Comparison of ENCODE assay signal across 28 cellular contexts in genomic region chr21:29095203-29095602, GRCh38. TPM values are rescaled to one million over a fixed set of nuclear protein-coding genes. Genes with fewer than 3 reads are reported as not detected.
DNase-seq lines count a peak whose midpoint lies in the region; ATAC-seq, FAIRE-seq and TF ChIP-seq lines count a peak whose summit lies in the region.
"Had no signal": no experiment of that assay in that cellular context is flagged by ENCODE, and none has a peak within 500 bp of the region (broad histone marks: within the 10 kb centered on the region; RNA-seq: fewer than 3 reads in every experiment).

No MANE protein-coding gene starts in this region.

- TF ChIP-seq RAD21 in H1 (IDR thresholded peaks at IDR 0.05 in 1 of 2, conservative IDR thresholded peaks at IDR 0.05 in 1 of 2; ENCODE audit: low read depth in 2 of 2, low read length in 2 of 2): no peak

- CTCF ChIA-PET in H1 (lab: Charles Lee; ENCODE audit: partially characterized antibody): interaction anchor here (1.3 to 1.6 kb wide), 3 partner anchors 253 to 281 kb away, joined by 4 to 6 read pairs (median 5); no protein-coding TSS in a partner anchor

- H3K27ac ChIP-seq in DND-41 (ENCODE audit: low read length): no peak overlapping the region
- no peak overlapping the region for H3K27ac ChIP-seq in H9 (ENCODE audit: insufficient read length, low read depth, low read length)
- H3K27ac ChIP-seq in H1 (ENCODE audit: low read depth, low read length): no peak overlapping the region
- H3K27ac ChIP-seq: BLaER1, SJSA1 had no signal

- H3K27me3 Mint-ChIP-seq in H9 (ENCODE audit: low read depth): peaks cover 6% of the 10 kb centered on the region
- H3K27me3 Mint-ChIP-seq in neural crest cell (ENCODE audit: low read depth): no peaks in the 10 kb centered on the region
- peaks cover 0 to 2% (median 2%) of the 10 kb centered on the region in 3 donors for H3K27me3 Mint-ChIP-seq in CD14-positive monocyte (ENCODE audit: low read depth in 3 of 3)
- H3K27me3 Mint-ChIP-seq: CD4-positive, alpha-beta T cell had no signal

- H3K27ac Mint-ChIP-seq in H9 (no peak overlapping the region), neural crest cell (ENCODE audit: unreplicated experiment) (peak overlapping the region; percentile 59), CD14-positive monocyte (peak overlapping the region in 3 of 7 donors; percentile 43 to 94 (median 63))
- H3K27ac Mint-ChIP-seq: CD4-positive, alpha-beta T cell had no signal

- H3K56ac ChIP-seq in H9 (ENCODE audit: insufficient read length, low read depth, low read length): no peak overlapping the region
- H3K56ac ChIP-seq in H1 (replicated peaks; ENCODE audit: insufficient read length, low read depth, low read length): no peak overlapping the region

- H2BK5ac ChIP-seq in H9 (ENCODE audit: insufficient read length, low read length): no peak overlapping the region
- H2BK5ac ChIP-seq in H1 (ENCODE audit: low read depth, low read length): no peak overlapping the region

- no peak overlapping the region for H3K4me2 ChIP-seq in DND-41 (ENCODE audit: insufficient read depth, low read length)
- peak overlapping the region; percentile 28 for H3K4me2 ChIP-seq in H9 (ENCODE audit: insufficient read depth, insufficient read length, low read length)
- H3K4me2 ChIP-seq in H1 (ENCODE audit: insufficient read depth in 1 of 2, low read depth in 2 of 2, low read length in 2 of 2): peak overlapping the region in 1 of 2 experiments; percentile 56; a peak in 3 of 4 replicates
- H3K4me2 ChIP-seq: BLaER1 had no signal

- H4K20me1 ChIP-seq in DND-41 (ENCODE audit: insufficient read depth, low read length) (no peaks in the 10 kb centered on the region), H9 (ENCODE audit: control insufficient read depth, insufficient read depth, insufficient read length) (no peaks in the 10 kb centered on the region), H1 (replicated peaks in 1 of 2; ENCODE audit: control insufficient read depth in 1 of 2, insufficient read depth in 2 of 2, low read length in 2 of 2) (no peaks in the 10 kb centered on the region)
- H4K20me1 ChIP-seq: BLaER1 had no signal

- H2AK5ac ChIP-seq in H9 (ENCODE audit: insufficient read length, low read length): no peak overlapping the region
- no peak overlapping the region for H2AK5ac ChIP-seq in H1 (ENCODE audit: low read depth, low read length)

- no peak overlapping the region for H2BK20ac ChIP-seq in H9 (ENCODE audit: low read depth, low read length, poor library complexity, severe bottlenecking)
- no peak overlapping the region for H2BK20ac ChIP-seq in H1 (ENCODE audit: low read length)

- H4K8ac ChIP-seq in H9 (replicated peaks; ENCODE audit: insufficient read length, low read depth, low read length): no peak overlapping the region
- no peak overlapping the region for H4K8ac ChIP-seq in H1 (ENCODE audit: extremely low read depth, insufficient read depth, low read length)

- H3K23ac ChIP-seq in H9 (ENCODE audit: insufficient read length, low read depth, low read length): no peak overlapping the region
- no peak overlapping the region for H3K23ac ChIP-seq in H1 (ENCODE audit: insufficient read length)

- H3K18ac ChIP-seq in H9 (ENCODE audit: insufficient read length, low read depth, low read length): no peak overlapping the region
- no peak overlapping the region; the same call in 1 of the 2 replicates for H3K18ac ChIP-seq in H1 (ENCODE audit: extremely low read depth, low read length)

- peaks cover 6 to 7% of the 10 kb centered on the region in 2 experiments for H3K4me1 Mint-ChIP-seq in H9
- H3K4me1 Mint-ChIP-seq in neural crest cell: peaks cover 9% of the 10 kb centered on the region
- peaks cover 66% of the 10 kb centered on the region for H3K4me1 Mint-ChIP-seq in CD14-positive monocyte

- H2BK12ac ChIP-seq in H9 (ENCODE audit: insufficient read length, low read depth, low read length) (no peak overlapping the region), H1 (ENCODE audit: low read depth, low read length) (no peak overlapping the region)

- no peak overlapping the region for H3T11ph ChIP-seq in H9 (ENCODE audit: low read length)

- H3K4me3 Mint-ChIP-seq in H9 (no peak overlapping the region), neural crest cell (no peak overlapping the region), CD14-positive monocyte (no peak overlapping the region)
- H3K4me3 Mint-ChIP-seq: CD4-positive, alpha-beta T cell had no signal

- TF ChIP-seq CTCF in DND-41 (IDR thresholded peaks at IDR 0.05; ENCODE audit: borderline replicate concordance, extremely low read depth, low read length, poor library complexity, severe bottlenecking): no peak
- no peak for TF ChIP-seq CTCF in H9 (conservative IDR thresholded peaks at IDR 0.05)
- no peak for TF ChIP-seq CTCF in H1 (IDR thresholded peaks at IDR 0.05; ENCODE audit: control extremely low read depth in 1 of 3, insufficient read depth in 1 of 3, low read depth in 1 of 3, low read length in 3 of 3)
- TF ChIP-seq CTCF in neural crest cell (conservative IDR thresholded peaks at IDR 0.05): no peak
- TF ChIP-seq CTCF in CD14-positive monocyte (IDR thresholded peaks at IDR 0.05): no peak

- H3K14ac ChIP-seq in H9 (ENCODE audit: insufficient read depth, low read length) (no peak overlapping the region), H1 (ENCODE audit: insufficient read length) (no peak overlapping the region)

- H3K27me3 ChIP-seq in DND-41 (ENCODE audit: insufficient read depth, low read length, poor library complexity): no peaks in the 10 kb centered on the region
- H3K27me3 ChIP-seq in H9 (ENCODE audit: insufficient read depth, low read length): no peaks in the 10 kb centered on the region
- no peaks in the 10 kb centered on the region for H3K27me3 ChIP-seq in H1 (replicated peaks in 1 of 4; ENCODE audit: control insufficient read depth in 3 of 4, extremely low read depth in 1 of 4, insufficient read depth in 3 of 4, low read length in 3 of 4)
- H3K27me3 ChIP-seq: BLaER1, SJSA1 had no signal

- no CpG with 5 or more reads among the region's 5 CpGs for whole genome bisulfite sequencing in H9 (ENCODE audit: extremely low coverage, insufficient read length, low lambda C conversion rate)
- 61% methylated on average over 5 of the region's 5 CpGs; no CpG with 5 or more reads in 1 of the 2 experiments for WGBS in H1 (ENCODE audit: extremely low coverage in 1 of 2, insufficient coverage in 1 of 2, insufficient read length in 1 of 2, insufficient replicate concordance in 2 of 2, low coverage in 1 of 2, low lambda C conversion rate in 2 of 2, missing lambda C conversion rate in 1 of 2), 2 experiments

- H3K9me3 ChIP-seq in DND-41 (ENCODE audit: insufficient read depth, low read length, severe bottlenecking) (no peaks in the 10 kb centered on the region), H9 (ENCODE audit: control insufficient read depth, low read depth, low read length) (no peaks in the 10 kb centered on the region), H1 (ENCODE audit: insufficient read depth in 2 of 2, low read depth in 1 of 2, low read length in 1 of 2) (no peaks in the 10 kb centered on the region)
- H3K9me3 ChIP-seq: SJSA1 had no signal

- TF ChIP-seq POLR2A in H1 (IDR thresholded peaks at IDR 0.05; ENCODE audit: control extremely low read depth in 1 of 2, low read depth in 2 of 2, low read length in 2 of 2): no peak

- H3K36me3 ChIP-seq in DND-41 (ENCODE audit: insufficient read depth, low read length): no peaks in the 10 kb centered on the region
- H3K36me3 ChIP-seq in H1 (ENCODE audit: control insufficient read depth in 2 of 4, insufficient read depth in 4 of 4, low read length in 3 of 4): no peaks in the 10 kb centered on the region; a peak in 1 of 8 replicates
- H3K36me3 ChIP-seq: BLaER1, SJSA1 had no signal

- TF ChIP-seq EP300 in H1 (IDR thresholded peaks at IDR 0.05; ENCODE audit: borderline replicate concordance in 1 of 2, low read depth in 2 of 2, low read length in 2 of 2): no peak

- ATAC-seq in DND-41 (ENCODE audit: insufficient read depth, low read depth) (0 out of 3 replicates have a peak, but pooled peaks have one; percentile 19), GM18858 (IDR thresholded peaks at IDR 0.05; ENCODE audit: unreplicated experiment) (no peak)
- ATAC-seq: PC-3 had no signal

- H3K36me3 Mint-ChIP-seq in H9 (ENCODE audit: insufficient read depth in 1 of 3, low read depth in 3 of 3): no peaks in the 10 kb centered on the region; a peak in 1 of 7 replicates
- H3K36me3 Mint-ChIP-seq in neural crest cell (ENCODE audit: low read depth): no peaks in the 10 kb centered on the region
- peaks cover 12 to 14% of the 10 kb centered on the region in 2 donors for H3K36me3 Mint-ChIP-seq in CD14-positive monocyte

- POLR2A ChIA-PET in H1 (lab: Charles Lee; ENCODE audit: partially characterized antibody): no interaction called here

- H3K23me2 ChIP-seq in H9 (ENCODE audit: insufficient read length, low read depth, low read length, poor library complexity, severe bottlenecking) (no peaks in the 10 kb centered on the region), H1 (ENCODE audit: low read depth, low read length) (no peaks in the 10 kb centered on the region)

- H3K9me3 Mint-ChIP-seq in H9 (peaks cover 0 to 2% of the 10 kb centered on the region in 2 experiments; a peak in 1 of 5 replicates), neural crest cell (peaks cover 2% of the 10 kb centered on the region), CD14-positive monocyte (peaks cover 0 to 5% (median 0%) of the 10 kb centered on the region in 7 donors)
- H3K9me3 Mint-ChIP-seq: CD4-positive, alpha-beta T cell had no signal

- H2AFZ ChIP-seq in DND-41 (ENCODE audit: low read depth, low read length) (no peak overlapping the region), H9 (ENCODE audit: low read length) (no peak overlapping the region), H1 (ENCODE audit: low read length) (0 out of 2 replicates have a peak overlapping the region, but pooled peaks have one; percentile 64)

- DNase-seq in DND-41: no peak
- DNase-seq in H9: no peak
- DNase-seq in H1 (ENCODE audit: low read depth in 1 of 2, low spot score in 2 of 2): no peak
- DNase-seq in neural crest cell (ENCODE audit: low read depth, low spot score): no peak
- no peak for DNase-seq in DMS 273 treated with DMSO at 0.1 percent for 48 hours (lab: John Stamatoyannopoulos, UW)
- DNase-seq in NCI-H146 treated with DMSO at 0.1 percent for 48 hours (lab: John Stamatoyannopoulos, UW; ENCODE audit: unreplicated experiment): no peak
- DNase-seq in CD14-positive monocyte (ENCODE audit: low spot score): no peak
- DNase-seq: CD4-positive, alpha-beta T cell; DMS79; GF-D8; NCI-H1048; NCI-H1417 treated with DMSO at 0.1 percent for 48 hours; NCI-H187; NCI-H2081 treated with DMSO at 0.1 percent for 48 hours; NCI-H345; NCI-H510A treated with DMSO at 0.1 percent for 48 hours; NCI-H82; NK-92 treated with Interleukin-12 subunit alpha and Interleukin-12 subunit beta, amount 100 ng/mL, for 24 hours; PC-3; Right ventricle myocardium superior; RPMI8226; T-helper 2 cell had no signal

- H4K5ac ChIP-seq in H9 (ENCODE audit: insufficient read length, low read depth, low read length) (no peak overlapping the region), H1 (ENCODE audit: insufficient read length, low read depth, low read length) (no peak overlapping the region)

- no peak overlapping the region for H2BK15ac ChIP-seq in H9 (ENCODE audit: low read depth, low read length)
- H2BK15ac ChIP-seq in H1 (ENCODE audit: low read length): no peak overlapping the region

- no peak overlapping the region for H3K4me3 ChIP-seq in DND-41 (ENCODE audit: low read depth in 1 of 2, low read length in 2 of 2)
- peak overlapping the region in 1 of 4 experiments; percentile 21; a peak in 1 of 8 replicates for H3K4me3 ChIP-seq in H1 (ENCODE audit: extremely low read depth in 1 of 4, insufficient read depth in 2 of 4, low read depth in 3 of 4, low read length in 4 of 4)
- H3K4me3 ChIP-seq: BLaER1, SJSA1 had no signal

- intact Hi-C loops in CD14-positive monocyte (cut with micrococcal nuclease): no loop called here

- no peak overlapping the region for H2BK120ac ChIP-seq in H9 (ENCODE audit: low read depth, low read length, poor library complexity, severe bottlenecking)
- no peak overlapping the region for H2BK120ac ChIP-seq in H1 (replicated peaks; ENCODE audit: low read depth, low read length)

- H3K79me2 ChIP-seq in DND-41 (ENCODE audit: insufficient read depth, low read length): no peaks in the 10 kb centered on the region
- H3K79me2 ChIP-seq in H9 (ENCODE audit: insufficient read depth, low read length): no peaks in the 10 kb centered on the region
- no peaks in the 10 kb centered on the region for H3K79me2 ChIP-seq in H1 (ENCODE audit: control insufficient read depth in 1 of 2, insufficient read depth in 2 of 2, low read length in 2 of 2)

- H4K91ac ChIP-seq in H9 (ENCODE audit: insufficient read length, low read depth, low read length) (no peak overlapping the region), H1 (replicated peaks; ENCODE audit: insufficient read length, low read length) (no peak overlapping the region)

- peaks cover 5% of the 10 kb centered on the region; the same call in 1 of the 2 replicates for H3K4me1 ChIP-seq in DND-41 (ENCODE audit: insufficient read depth, low read length)
- no peaks in the 10 kb centered on the region for H3K4me1 ChIP-seq in H9 (ENCODE audit: insufficient read depth, low read length)
- peaks cover 0 to 4% (median 0%) of the 10 kb centered on the region in 4 experiments; a peak in 1 of 7 replicates for H3K4me1 ChIP-seq in H1 (replicated peaks in 1 of 4; ENCODE audit: control insufficient read depth in 3 of 4, insufficient read depth in 4 of 4, low read length in 3 of 4)

- no peak for FAIRE-seq in H1 (lab: Jason Lieb, UNC)
- FAIRE-seq: A204.1, D721Med, GM12891 had no signal

- H3K79me1 ChIP-seq in H9 (ENCODE audit: insufficient read depth, low read depth, low read length, poor library complexity, severe bottlenecking) (no peaks in the 10 kb centered on the region), H1 (ENCODE audit: low read depth, low read length) (no peaks in the 10 kb centered on the region)

- H3K9ac ChIP-seq in DND-41 (ENCODE audit: low read depth, low read length) (no peak overlapping the region), H9 (ENCODE audit: extremely low read depth, insufficient read length, low read length) (no peak overlapping the region), H1 (replicated peaks in 1 of 4; ENCODE audit: extremely low read depth in 1 of 4, low read depth in 3 of 4, low read length in 3 of 4) (no peak overlapping the region)
- H3K9ac ChIP-seq: BLaER1 had no signal

- H3K4ac ChIP-seq in H9 (ENCODE audit: low read depth, low read length): no peak overlapping the region
- no peak overlapping the region for H3K4ac ChIP-seq in H1 (replicated peaks; ENCODE audit: insufficient read length, low read depth, low read length)

RNA-seq across cellular contexts. Expression of gene CCT8, which starts 21.8 kb away (rescaled TPM):
- 347 and 356 TPM in 2 replicates for total RNA-seq in H9 (2021)
- 314 and 319 TPM in 2 replicates for total RNA-seq in H1 (2021; fragmentation: NEBNext Ultra II Directional; extraction: Animal tissue kit (Norgen Biotek cat#: 25700))
- polyA plus RNA-seq in H1 (2011; rRNA removed): 90.5 and 151 TPM in 2 replicates
- polyA plus RNA-seq in H1 (2011; cell fraction: cytosol; rRNA removed): 222 TPM
- polyA plus RNA-seq in H1 (2011; cell fraction: nucleus; rRNA removed): 43.0 TPM
- polyA plus RNA-seq in H1 (2012, experiment 1 of 2): 250 to 393 TPM (median 278 TPM) in 4 replicates
- 30.3 TPM for polyA plus RNA-seq in H1 (2012, experiment 2 of 2)
- 248 TPM for polyA plus RNA-seq in H1 (2013, experiment 1 of 2)
- polyA plus RNA-seq in H1 (2013, experiment 2 of 2): 252 TPM
- polyA minus RNA-seq in H1 (2011; rRNA and poly(A)+ RNA removed): 184 and 225 TPM in 2 replicates
- polyA minus RNA-seq in H1 (2011; cell fraction: cytosol; rRNA and poly(A)+ RNA removed): 135 TPM
- polyA minus RNA-seq in H1 (2011; cell fraction: nucleus; rRNA and poly(A)+ RNA removed): 87.6 TPM
- total RNA-seq in neural crest cell: 308 and 323 TPM in 2 replicates
- polyA plus RNA-seq in CD14-positive monocyte: 100 to 1,000 TPM; 169 to 173 TPM

RNA-seq across cellular contexts. Expression of gene MAP3K7CL, which starts 35.2 kb away (rescaled TPM):
- total RNA-seq in H9 (2021): not detected in 2 replicates
- not detected in 2 replicates for total RNA-seq in H1 (2021; fragmentation: NEBNext Ultra II Directional; extraction: Animal tissue kit (Norgen Biotek cat#: 25700))
- 0.08 TPM in 1 of 2 replicates, not detected in the other for polyA plus RNA-seq in H1 (2011; rRNA removed)
- not detected for polyA plus RNA-seq in H1 (2011; cell fraction: cytosol; rRNA removed)
- 0.44 TPM for polyA plus RNA-seq in H1 (2011; cell fraction: nucleus; rRNA removed)
- not detected in 4 replicates for polyA plus RNA-seq in H1 (2012, experiment 1 of 2)
- polyA plus RNA-seq in H1 (2012, experiment 2 of 2): not detected
- polyA plus RNA-seq in H1 (2013, experiment 1 of 2): not detected
- not detected for polyA plus RNA-seq in H1 (2013, experiment 2 of 2)
- polyA minus RNA-seq in H1 (2011; rRNA and poly(A)+ RNA removed): 0.85 TPM in 1 of 2 replicates, not detected in the other
- polyA minus RNA-seq in H1 (2011; cell fraction: cytosol; rRNA and poly(A)+ RNA removed): not detected
- not detected for polyA minus RNA-seq in H1 (2011; cell fraction: nucleus; rRNA and poly(A)+ RNA removed)
- total RNA-seq in neural crest cell: not detected in 2 replicates
- 10 to 100 TPM; 14.6 to 15.8 TPM for polyA plus RNA-seq in CD14-positive monocyte
